Comparison of ENCODE assay signal across 16 cellular contexts in genomic region chr6:79425589-79426311, GRCh38.
DNase-seq lines count a peak whose midpoint lies in the region; ATAC-seq and TF ChIP-seq lines count a peak whose summit lies in the region.
"Had no signal": no experiment of that assay in that cellular context is flagged by ENCODE, and none has a peak within 500 bp of the region (broad histone marks: within the 10 kb centered on the region; RNA-seq: fewer than 3 reads in every experiment).

No MANE protein-coding gene starts in this region.

- DNase-seq in NCI-H2029 treated with DMSO at 0.1 percent for 48 hours (lab: John Stamatoyannopoulos, UW), result peak; percentile 20
- no peak for DNase-seq in NCI-H2029 (lab: John Stamatoyannopoulos, UW)
- DNase-seq in dermis blood vessel endothelial cell, result peak; percentile 46
- peak; percentile 65 for DNase-seq in mucosa of gallbladder (ENCODE audit: low spot score)
- DNase-seq in cerebellar cortex (ENCODE audit: low spot score), result no peak
- DNase-seq in SKM-1 treated with dmso at 0.1 percent for 144 hours (lab: John Stamatoyannopoulos, UW; ENCODE audit: unreplicated experiment), result no peak
- DNase-seq: H9, MM.1S, NCI-H1092 treated with DMSO at 0.1 percent for 48 hours, NCI-H1694, NCI-H510A, NCI-H82, PC-9 had no signal

- no peak for ATAC-seq in GM21526 (IDR thresholded peaks at IDR 0.05; ENCODE audit: low FRiP score, unreplicated experiment)
- ATAC-seq: GM12878 had no signal

- no peak for TF ChIP-seq RAD21 in Ishikawa (IDR thresholded peaks at IDR 0.05; ENCODE audit: low read depth)

- TF ChIP-seq EP300 in Ishikawa (IDR thresholded peaks at IDR 0.05; ENCODE audit: borderline replicate concordance), result no peak

TF ChIP-seq in Ishikawa, 13 proteins besides CTCF, POLR2A, EP300 and RAD21:
- TF ChIP-seq USF1 (IDR thresholded peaks at IDR 0.05) (peak; percentile 60), EGR1 (IDR thresholded peaks at IDR 0.05) (no peak), ZBTB7A (IDR thresholded peaks at IDR 0.05; ENCODE audit: low read depth) (no peak), TEAD4 (IDR thresholded peaks at IDR 0.05) (no peak), YY1 (IDR thresholded peaks at IDR 0.05; ENCODE audit: low read depth) (no peak)
- TF ChIP-seq, protein P1, sequence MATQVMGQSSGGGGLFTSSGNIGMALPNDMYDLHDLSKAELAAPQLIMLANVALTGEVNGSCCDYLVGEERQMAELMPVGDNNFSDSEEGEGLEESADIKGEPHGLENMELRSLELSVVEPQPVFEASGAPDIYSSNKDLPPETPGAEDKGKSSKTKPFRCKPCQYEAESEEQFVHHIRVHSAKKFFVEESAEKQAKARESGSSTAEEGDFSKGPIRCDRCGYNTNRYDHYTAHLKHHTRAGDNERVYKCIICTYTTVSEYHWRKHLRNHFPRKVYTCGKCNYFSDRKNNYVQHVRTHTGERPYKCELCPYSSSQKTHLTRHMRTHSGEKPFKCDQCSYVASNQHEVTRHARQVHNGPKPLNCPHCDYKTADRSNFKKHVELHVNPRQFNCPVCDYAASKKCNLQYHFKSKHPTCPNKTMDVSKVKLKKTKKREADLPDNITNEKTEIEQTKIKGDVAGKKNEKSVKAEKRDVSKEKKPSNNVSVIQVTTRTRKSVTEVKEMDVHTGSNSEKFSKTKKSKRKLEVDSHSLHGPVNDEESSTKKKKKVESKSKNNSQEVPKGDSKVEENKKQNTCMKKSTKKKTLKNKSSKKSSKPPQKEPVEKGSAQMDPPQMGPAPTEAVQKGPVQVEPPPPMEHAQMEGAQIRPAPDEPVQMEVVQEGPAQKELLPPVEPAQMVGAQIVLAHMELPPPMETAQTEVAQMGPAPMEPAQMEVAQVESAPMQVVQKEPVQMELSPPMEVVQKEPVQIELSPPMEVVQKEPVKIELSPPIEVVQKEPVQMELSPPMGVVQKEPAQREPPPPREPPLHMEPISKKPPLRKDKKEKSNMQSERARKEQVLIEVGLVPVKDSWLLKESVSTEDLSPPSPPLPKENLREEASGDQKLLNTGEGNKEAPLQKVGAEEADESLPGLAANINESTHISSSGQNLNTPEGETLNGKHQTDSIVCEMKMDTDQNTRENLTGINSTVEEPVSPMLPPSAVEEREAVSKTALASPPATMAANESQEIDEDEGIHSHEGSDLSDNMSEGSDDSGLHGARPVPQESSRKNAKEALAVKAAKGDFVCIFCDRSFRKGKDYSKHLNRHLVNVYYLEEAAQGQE (IDR thresholded peaks at IDR 0.05; ENCODE audit: low read depth), result no peak

Comparison
In these comparisons a context has a peak if more than half of its experiments do, and no peak if none do; other contexts are left out.
1. DNase-seq: peak in NCI-H2029 treated with DMSO at 0.1 percent for 48 hours (single experiment), dermis blood vessel endothelial cell (single experiment) and mucosa of gallbladder (single experiment); none in NCI-H2029 (single experiment), cerebellar cortex (single experiment) and SKM-1 treated with dmso at 0.1 percent for 144 hours (single experiment).